1 cellular context compared by ENCODE assay signal in genomic region chr19:7926727-7927604, GRCh38.
TF ChIP-seq lines count a peak whose summit lies in the region.

No MANE protein-coding gene starts in this region.

TF ChIP-seq in IMR-90, 13 proteins besides CTCF, POLR2A, EP300 and RAD21:
- TF ChIP-seq RCOR1 (IDR thresholded peaks at IDR 0.05; ENCODE audit: insufficient replicate concordance, low read length) = no peak
- no peak for TF ChIP-seq CEBPB (IDR thresholded peaks at IDR 0.05; ENCODE audit: low read depth, low read length)
- TF ChIP-seq NFE2L2 (IDR thresholded peaks at IDR 0.05; ENCODE audit: low read depth, low read length) = no peak
- TF ChIP-seq BHLHE40 (IDR thresholded peaks at IDR 0.05; ENCODE audit: low read depth, low read length) = no peak
- no peak for TF ChIP-seq MXI1 (IDR thresholded peaks at IDR 0.05; ENCODE audit: borderline replicate concordance, low read depth, low read length)
- TF ChIP-seq CHD1 (IDR thresholded peaks at IDR 0.05; ENCODE audit: low read depth, low read length) = no peak
- TF ChIP-seq MAZ (IDR thresholded peaks at IDR 0.05; ENCODE audit: borderline replicate concordance, low read depth, low read length) = no peak
- TF ChIP-seq SMC3 (IDR thresholded peaks at IDR 0.05; ENCODE audit: low read depth, low read length) = no peak
- no peak for TF ChIP-seq FOS (IDR thresholded peaks at IDR 0.05; ENCODE audit: low read depth, low read length)
- no peak for TF ChIP-seq RFX5 (IDR thresholded peaks at IDR 0.05; ENCODE audit: low read depth, low read length)
- TF ChIP-seq ELK1 (IDR thresholded peaks at IDR 0.05; ENCODE audit: borderline replicate concordance, low read depth, low read length) = no peak
